Comparison of ENCODE assay signal across 8 cellular contexts in the genomic region with DNA sequence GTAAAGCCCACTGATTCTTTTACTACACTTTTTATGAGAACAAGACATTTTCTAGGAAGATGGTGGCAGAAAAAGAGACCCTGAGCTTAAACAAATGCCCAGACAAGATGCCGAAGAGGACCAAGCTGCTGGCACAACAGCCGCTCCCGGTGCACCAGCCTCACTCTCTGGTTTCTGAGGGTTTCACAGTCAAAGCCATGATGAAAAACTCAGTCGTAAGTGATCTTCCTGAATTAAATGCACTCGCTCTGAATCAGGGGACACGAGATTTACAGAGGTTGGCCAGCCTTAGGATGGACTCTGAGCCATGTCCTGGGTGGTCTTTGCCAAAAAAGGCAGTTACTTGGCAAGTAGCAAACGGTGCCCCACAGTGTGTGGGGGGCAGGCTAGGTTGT. TPM values are rescaled to one million over a fixed set of nuclear protein-coding genes. Genes with fewer than 3 reads are reported as not detected.
A peak's percentile ranks its signal among the peaks of the same experiment; 100 is the strongest.
DNase-seq lines count a peak whose midpoint lies in the region; ATAC-seq and TF ChIP-seq lines count a peak whose summit lies in the region.

No MANE protein-coding gene starts in this region.

- H3K4me3 ChIP-seq in lower lobe of right lung = peak overlapping the region; percentile 74

- no peaks in the 10 kb centered on the region for H3K36me3 ChIP-seq in lower lobe of right lung

- no peak for TF ChIP-seq CTCF in lower lobe of right lung (IDR thresholded peaks at IDR 0.05)

- peak overlapping the region; percentile 55 for H3K27ac Mint-ChIP-seq in activated CD4-positive, alpha-beta T cell treated with anti-CD3 and anti-CD28 coated beads for 36 hours

- H3K27me3 Mint-ChIP-seq in activated CD4-positive, alpha-beta T cell treated with anti-CD3 and anti-CD28 coated beads for 36 hours = no peaks in the 10 kb centered on the region

- peak overlapping the region; percentile 20 for H3K27ac ChIP-seq in angular gyrus (ENCODE audit: low read depth, low read length)
- peak overlapping the region; percentile 87 for H3K27ac ChIP-seq in lower lobe of right lung
- peak overlapping the region; percentile 31 for H3K27ac ChIP-seq in temporal lobe (ENCODE audit: low read depth, low read length)

- H3K9me3 ChIP-seq in lower lobe of right lung = no peaks in the 10 kb centered on the region

- H3K27me3 ChIP-seq in lower lobe of right lung (ENCODE audit: low read depth) = no peaks in the 10 kb centered on the region

- H3K4me3 Mint-ChIP-seq in activated CD4-positive, alpha-beta T cell treated with anti-CD3 and anti-CD28 coated beads for 36 hours = peak overlapping the region; percentile 77

- peaks cover 7% of the 10 kb centered on the region for H3K4me1 ChIP-seq in lower lobe of right lung

- peak; percentile 6 for DNase-seq in activated CD4-positive, alpha-beta T cell treated with anti-CD3 and anti-CD28 coated beads for 36 hours
- no peak for DNase-seq in activated CD4-positive, alpha-beta T cell treated with anti-CD3 and anti-CD28 coated beads for 1 hour
- DNase-seq in lower lobe of right lung (no peak), NCI-H2196 treated with DMSO at 0.1 percent for 48 hours (lab: John Stamatoyannopoulos, UW; ENCODE audit: unreplicated experiment) (no peak)

- CTCF ChIA-PET in activated CD4-positive, alpha-beta T cell treated with anti-CD3 and anti-CD28 coated beads for 36 hours (lab: Charles Lee) = no interaction called here

- no peaks in the 10 kb centered on the region for H3K9me3 Mint-ChIP-seq in activated CD4-positive, alpha-beta T cell treated with anti-CD3 and anti-CD28 coated beads for 36 hours (ENCODE audit: low read depth)

- peaks cover 1% of the 10 kb centered on the region for H3K36me3 Mint-ChIP-seq in activated CD4-positive, alpha-beta T cell treated with anti-CD3 and anti-CD28 coated beads for 36 hours (ENCODE audit: low read depth)

- ATAC-seq in activated CD4-positive, alpha-beta T cell treated with anti-CD3 and anti-CD28 coated beads for 36 hours = no peak
- ATAC-seq in lower lobe of right lung (no peak), GM18867 (IDR thresholded peaks at IDR 0.05; ENCODE audit: unreplicated experiment) (no peak), HG02973 (IDR thresholded peaks at IDR 0.05; ENCODE audit: unreplicated experiment) (no peak)

- intact Hi-C loops in activated CD4-positive, alpha-beta T cell treated with anti-CD3 and anti-CD28 coated beads for 36 hours (cut with DNase I, micrococcal nuclease) = loop anchor here (5.0 kb wide), 2 partner anchors 684 to 734 kb away; a partner anchor contains a TSS
- intact Hi-C loops in lower lobe of right lung (cut with DNase I) = no loop called here

- H3K4me1 Mint-ChIP-seq in activated CD4-positive, alpha-beta T cell treated with anti-CD3 and anti-CD28 coated beads for 36 hours = peaks cover 11% of the 10 kb centered on the region

- POLR2A ChIA-PET in activated CD4-positive, alpha-beta T cell treated with anti-CD3 and anti-CD28 coated beads for 36 hours (lab: Charles Lee) = no interaction called here

RNA-seq across cellular contexts. Expression of a gene that starts 0.4 kb away (rescaled TPM):
- not detected for total RNA-seq in activated CD4-positive, alpha-beta T cell treated with anti-CD3 and anti-CD28 coated beads for 36 hours
- total RNA-seq in lower lobe of right lung (5.5 TPM), temporal lobe (5.4 TPM)

RNA-seq across cellular contexts. Expression of a gene that starts 0.6 kb away (rescaled TPM):
- under 1 TPM; 0.56 to 0.87 TPM for total RNA-seq in activated CD4-positive, alpha-beta T cell treated with anti-CD3 and anti-CD28 coated beads for 36 hours
- total RNA-seq in lower lobe of right lung = 6.1 TPM
- 6.1 TPM for total RNA-seq in temporal lobe

Comparison
In these comparisons a context has a peak if more than half of its experiments do, and no peak if none do; other contexts are left out.
1. H3K27ac ChIP-seq: peak in every context shown above with its lines; median percentile 87 in lower lobe of right lung; 31 in temporal lobe; 20 in angular gyrus.